1 cellular context compared by ENCODE assay signal in the genomic region with DNA sequence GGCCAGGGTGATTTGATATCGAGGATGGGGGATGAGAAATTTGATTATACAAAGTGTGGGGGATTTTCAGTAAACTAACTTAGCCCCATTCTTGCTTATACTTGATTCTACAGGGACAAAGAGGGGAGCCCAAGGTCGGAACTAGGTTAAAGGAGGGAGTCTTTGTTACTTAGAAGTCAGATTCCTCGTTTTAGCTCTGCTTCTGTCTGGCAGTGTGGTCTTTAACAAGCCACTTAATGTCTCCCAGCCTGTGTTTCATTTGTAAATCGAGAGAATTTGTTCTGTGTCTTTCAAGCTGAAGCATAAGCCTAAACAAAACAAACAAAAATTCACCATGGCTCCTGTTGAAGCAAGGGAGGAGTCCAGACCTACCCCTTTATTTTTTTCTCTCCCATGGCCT.
TF ChIP-seq lines count a peak whose summit lies in the region.

No MANE protein-coding gene starts in this region.

TF ChIP-seq in GM23338, 12 proteins besides CTCF, POLR2A, EP300 and RAD21 (continued from another document):
- TF ChIP-seq, protein P1, sequence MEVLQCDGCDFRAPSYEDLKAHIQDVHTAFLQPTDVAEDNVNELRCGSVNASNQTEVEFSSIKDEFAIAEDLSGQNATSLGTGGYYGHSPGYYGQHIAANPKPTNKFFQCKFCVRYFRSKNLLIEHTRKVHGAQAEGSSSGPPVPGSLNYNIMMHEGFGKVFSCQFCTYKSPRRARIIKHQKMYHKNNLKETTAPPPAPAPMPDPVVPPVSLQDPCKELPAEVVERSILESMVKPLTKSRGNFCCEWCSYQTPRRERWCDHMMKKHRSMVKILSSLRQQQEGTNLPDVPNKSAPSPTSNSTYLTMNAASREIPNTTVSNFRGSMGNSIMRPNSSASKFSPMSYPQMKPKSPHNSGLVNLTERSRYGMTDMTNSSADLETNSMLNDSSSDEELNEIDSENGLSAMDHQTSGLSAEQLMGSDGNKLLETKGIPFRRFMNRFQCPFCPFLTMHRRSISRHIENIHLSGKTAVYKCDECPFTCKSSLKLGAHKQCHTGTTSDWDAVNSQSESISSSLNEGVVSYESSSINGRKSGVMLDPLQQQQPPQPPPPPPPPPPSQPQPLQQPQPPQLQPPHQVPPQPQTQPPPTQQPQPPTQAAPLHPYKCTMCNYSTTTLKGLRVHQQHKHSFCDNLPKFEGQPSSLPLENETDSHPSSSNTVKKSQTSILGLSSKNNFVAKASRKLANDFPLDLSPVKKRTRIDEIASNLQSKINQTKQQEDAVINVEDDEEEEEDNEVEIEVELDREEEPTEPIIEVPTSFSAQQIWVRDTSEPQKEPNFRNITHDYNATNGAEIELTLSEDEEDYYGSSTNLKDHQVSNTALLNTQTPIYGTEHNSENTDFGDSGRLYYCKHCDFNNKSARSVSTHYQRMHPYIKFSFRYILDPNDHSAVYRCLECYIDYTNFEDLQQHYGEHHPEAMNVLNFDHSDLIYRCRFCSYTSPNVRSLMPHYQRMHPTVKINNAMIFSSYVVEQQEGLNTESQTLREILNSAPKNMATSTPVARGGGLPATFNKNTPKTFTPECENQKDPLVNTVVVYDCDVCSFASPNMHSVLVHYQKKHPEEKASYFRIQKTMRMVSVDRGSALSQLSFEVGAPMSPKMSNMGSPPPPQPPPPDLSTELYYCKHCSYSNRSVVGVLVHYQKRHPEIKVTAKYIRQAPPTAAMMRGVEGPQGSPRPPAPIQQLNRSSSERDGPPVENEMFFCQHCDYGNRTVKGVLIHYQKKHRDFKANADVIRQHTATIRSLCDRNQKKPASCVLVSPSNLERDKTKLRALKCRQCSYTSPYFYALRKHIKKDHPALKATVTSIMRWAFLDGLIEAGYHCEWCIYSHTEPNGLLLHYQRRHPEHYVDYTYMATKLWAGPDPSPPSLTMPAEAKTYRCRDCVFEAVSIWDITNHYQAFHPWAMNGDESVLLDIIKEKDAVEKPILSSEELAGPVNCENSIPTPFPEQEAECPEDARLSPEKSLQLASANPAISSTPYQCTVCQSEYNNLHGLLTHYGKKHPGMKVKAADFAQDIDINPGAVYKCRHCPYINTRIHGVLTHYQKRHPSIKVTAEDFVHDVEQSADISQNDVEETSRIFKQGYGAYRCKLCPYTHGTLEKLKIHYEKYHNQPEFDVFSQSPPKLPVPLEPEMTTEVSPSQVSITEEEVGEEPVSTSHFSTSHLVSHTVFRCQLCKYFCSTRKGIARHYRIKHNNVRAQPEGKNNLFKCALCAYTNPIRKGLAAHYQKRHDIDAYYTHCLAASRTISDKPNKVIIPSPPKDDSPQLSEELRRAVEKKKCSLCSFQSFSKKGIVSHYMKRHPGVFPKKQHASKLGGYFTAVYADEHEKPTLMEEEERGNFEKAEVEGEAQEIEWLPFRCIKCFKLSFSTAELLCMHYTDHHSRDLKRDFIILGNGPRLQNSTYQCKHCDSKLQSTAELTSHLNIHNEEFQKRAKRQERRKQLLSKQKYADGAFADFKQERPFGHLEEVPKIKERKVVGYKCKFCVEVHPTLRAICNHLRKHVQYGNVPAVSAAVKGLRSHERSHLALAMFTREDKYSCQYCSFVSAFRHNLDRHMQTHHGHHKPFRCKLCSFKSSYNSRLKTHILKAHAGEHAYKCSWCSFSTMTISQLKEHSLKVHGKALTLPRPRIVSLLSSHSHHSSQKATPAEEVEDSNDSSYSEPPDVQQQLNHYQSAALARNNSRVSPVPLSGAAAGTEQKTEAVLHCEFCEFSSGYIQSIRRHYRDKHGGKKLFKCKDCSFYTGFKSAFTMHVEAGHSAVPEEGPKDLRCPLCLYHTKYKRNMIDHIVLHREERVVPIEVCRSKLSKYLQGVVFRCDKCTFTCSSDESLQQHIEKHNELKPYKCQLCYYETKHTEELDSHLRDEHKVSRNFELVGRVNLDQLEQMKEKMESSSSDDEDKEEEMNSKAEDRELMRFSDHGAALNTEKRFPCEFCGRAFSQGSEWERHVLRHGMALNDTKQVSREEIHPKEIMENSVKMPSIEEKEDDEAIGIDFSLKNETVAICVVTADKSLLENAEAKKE (CRISPR knock-in tag; IDR thresholded peaks at IDR 0.05) = no peak
- no peak for TF ChIP-seq ZNF114 (CRISPR knock-in tag; IDR thresholded peaks at IDR 0.05)
- TF ChIP-seq ZNF331 (CRISPR knock-in tag; IDR thresholded peaks at IDR 0.05; ENCODE audit: low read depth) = no peak
